Comparison of ENCODE assay signal across 29 cellular contexts in the genomic region with DNA sequence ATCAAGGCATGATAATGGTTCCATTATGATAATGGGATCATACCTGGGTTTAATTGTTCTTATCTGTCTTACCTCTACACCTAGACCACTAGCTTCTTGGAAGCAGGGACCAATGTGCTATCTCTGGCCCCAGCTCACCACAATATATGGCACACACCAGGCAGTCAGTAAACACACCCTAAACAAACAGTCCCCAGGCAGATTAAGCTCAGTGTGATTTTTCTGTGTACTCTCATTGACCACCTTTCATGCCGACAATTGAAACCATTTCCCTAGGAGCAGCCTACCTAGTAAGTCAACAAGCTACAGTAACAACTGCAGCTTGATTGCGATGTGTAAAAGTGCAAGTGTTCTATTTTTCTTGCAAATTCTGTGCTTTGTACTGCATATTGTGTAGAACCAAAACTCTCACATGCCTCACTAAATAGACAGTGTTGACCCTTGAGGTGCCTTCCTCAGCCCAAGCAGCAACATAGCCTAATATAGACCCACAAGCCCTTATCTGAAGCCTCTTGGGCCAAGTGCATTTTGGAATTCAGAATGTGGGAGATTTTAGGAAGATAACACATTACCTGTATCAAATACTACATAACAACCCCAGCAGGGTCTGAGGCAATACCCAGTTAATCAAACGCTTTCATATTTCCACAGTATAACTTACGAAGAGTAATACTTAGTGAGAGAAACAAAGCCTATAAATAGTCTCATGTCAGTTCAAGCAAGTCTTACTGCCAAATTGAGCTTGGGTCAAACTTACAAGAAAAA. TPM values are rescaled to one million over a fixed set of nuclear protein-coding genes. Genes with fewer than 3 reads are reported as not detected.
DNase-seq lines count a peak whose midpoint lies in the region; ATAC-seq and TF ChIP-seq lines count a peak whose summit lies in the region.
"Had no signal": no experiment of that assay in that cellular context is flagged by ENCODE, and none has a peak within 500 bp of the region (broad histone marks: within the 10 kb centered on the region; RNA-seq: fewer than 3 reads in every experiment).

No MANE protein-coding gene starts in this region.

- H3K27me3 ChIP-seq in cardiac muscle cell = no peaks in the 10 kb centered on the region
- H3K27me3 ChIP-seq in skeletal muscle tissue (ENCODE audit: control insufficient read depth in 3 of 3, insufficient read depth in 3 of 3, low read length in 3 of 3) = no peaks in the 10 kb centered on the region
- H3K27me3 ChIP-seq: esophagus muscularis mucosa, SJSA1, suprapubic skin, uterus had no signal

- H3K9me3 ChIP-seq in cardiac muscle cell (ENCODE audit: low read depth) (no peaks in the 10 kb centered on the region), skeletal muscle tissue (ENCODE audit: control insufficient read depth in 3 of 3, low read length in 3 of 3) (no peaks in the 10 kb centered on the region)
- H3K9me3 ChIP-seq: esophagus muscularis mucosa, SJSA1, suprapubic skin, uterus had no signal

- peaks cover 23% of the 10 kb centered on the region for H3K4me1 ChIP-seq in cardiac muscle cell (ENCODE audit: low read depth)
- H3K4me1 ChIP-seq in skeletal muscle tissue (ENCODE audit: control insufficient read depth in 3 of 3, insufficient read depth in 3 of 3, low read length in 3 of 3) = peaks cover 6 to 25% (median 20%) of the 10 kb centered on the region in 3 donors
- H3K4me1 ChIP-seq: SJSA1, suprapubic skin, uterus had no signal

- no peak for TF ChIP-seq CTCF in cardiac muscle cell (IDR thresholded peaks at IDR 0.05; ENCODE audit: low read depth, low read length)

- H3K36me3 ChIP-seq in cardiac muscle cell (no peaks in the 10 kb centered on the region), skeletal muscle tissue (ENCODE audit: control insufficient read depth in 3 of 3, insufficient read depth in 3 of 3, low read length in 3 of 3) (peaks cover 0 to 2% (median 0%) of the 10 kb centered on the region in 3 donors)
- H3K36me3 ChIP-seq: uterus had no signal

- peak; percentile 43 for DNase-seq in NCI-H1417 treated with DMSO at 0.1 percent for 48 hours (lab: John Stamatoyannopoulos, UW)
- peak; percentile 71 for DNase-seq in NCI-H345 treated with DMSO at 0.1 percent for 48 hours (lab: John Stamatoyannopoulos, UW; ENCODE audit: unreplicated experiment)
- DNase-seq in cardiac muscle cell (ENCODE audit: low read depth in 1 of 2, low spot score in 1 of 2) = peak in 1 of 2 donors; percentile 21
- DNase-seq in GM03348 (ENCODE audit: low spot score) = no peak
- no peak for DNase-seq in SHP77 treated with DMSO at 0.1 percent for 48 hours (lab: John Stamatoyannopoulos, UW)
- DNase-seq: activated CD4-positive, alpha-beta T cell treated with anti-CD3 and anti-CD28 coated beads for 1 hour; activated CD8-positive, alpha-beta memory T cell treated with anti-CD3 and anti-CD28 coated beads for 24 hours; activated gamma-delta T cell treated with Interleukin-2 at 50 U/mL for 16 hours; activated T-cell treated with anti-CD3 and anti-CD28 coated beads, Interleukin-2, amount 50 U/mL, for 1 hour; cortex of kidney; foreskin melanocyte; HFFc6; hippocampal formation; immature natural killer cell; NCI-H1436 treated with DMSO at 0.1 percent for 48 hours; NK-92 treated with Interleukin-12 subunit alpha and Interleukin-12 subunit beta, amount 100 ng/mL, for 24 hours; retina; stimulated activated CD4-positive, alpha-beta T cell treated with anti-CD3 and anti-CD28 coated beads, Interleukin-4, amount 100 ng/mL, for 1 hour; T-helper 1 cell; uterus had no signal

- peak overlapping the region in 2 of 3 donors; percentile 23 to 33 for H3K9ac ChIP-seq in skeletal muscle tissue (ENCODE audit: low read depth in 1 of 3, low read length in 3 of 3)

- no peak for ATAC-seq in GM18511 (IDR thresholded peaks at IDR 0.05; ENCODE audit: unreplicated experiment)
- ATAC-seq: left lobe of liver; natural killer cell treated with Interleukin-12 subunit alpha and Interleukin-12 subunit beta and Interleukin-15 and Interleukin-18, amount 100 ng/mL, for 72 hours; Panc1; stimulated activated memory B cell treated with anti-CD40 and anti-IgM and Interleukin-4, amounts not matched to agents 10 μg/mL and 1 μg/mL and 100 μg/mL, for 72 hours had no signal

- H3K27ac ChIP-seq in cardiac muscle cell (peak overlapping the region; percentile 95), skeletal muscle tissue (ENCODE audit: low read depth, low read length) (no peak overlapping the region)
- H3K27ac ChIP-seq: esophagus muscularis mucosa, SJSA1, suprapubic skin, uterus had no signal

- no peak overlapping the region for H3K4me3 ChIP-seq in cardiac muscle cell
- H3K4me3 ChIP-seq in skeletal muscle tissue (ENCODE audit: low read length in 3 of 3) = peak overlapping the region in 1 of 3 donors; percentile 44
- H3K4me3 ChIP-seq: esophagus muscularis mucosa, SJSA1, suprapubic skin, uterus had no signal

RNA-seq across cellular contexts. Expression of a gene that starts 32.0 kb away (rescaled TPM):
- total RNA-seq in cardiac muscle cell (14.0 and 18.4 TPM in 2 replicates), skeletal muscle tissue (9.4 TPM)
- 9.9 and 14.1 TPM in 2 replicates for polyA plus RNA-seq in cardiac muscle cell

RNA-seq across cellular contexts. Expression of a gene that starts 55.5 kb away (rescaled TPM):
- total RNA-seq in cardiac muscle cell (1.5 and 1.6 TPM in 2 replicates), skeletal muscle tissue (2.1 TPM)
- 5.7 and 9.3 TPM in 2 replicates for polyA plus RNA-seq in cardiac muscle cell

Comparison
In these comparisons a context has a peak if more than half of its experiments do, and no peak if none do; other contexts are left out.
1. DNase-seq: peak in NCI-H1417 treated with DMSO at 0.1 percent for 48 hours (single experiment) and NCI-H345 treated with DMSO at 0.1 percent for 48 hours (single experiment); none in GM03348 (single experiment) and SHP77 treated with DMSO at 0.1 percent for 48 hours (single experiment).